11 cellular contexts compared by ENCODE assay signal in the genomic region with DNA sequence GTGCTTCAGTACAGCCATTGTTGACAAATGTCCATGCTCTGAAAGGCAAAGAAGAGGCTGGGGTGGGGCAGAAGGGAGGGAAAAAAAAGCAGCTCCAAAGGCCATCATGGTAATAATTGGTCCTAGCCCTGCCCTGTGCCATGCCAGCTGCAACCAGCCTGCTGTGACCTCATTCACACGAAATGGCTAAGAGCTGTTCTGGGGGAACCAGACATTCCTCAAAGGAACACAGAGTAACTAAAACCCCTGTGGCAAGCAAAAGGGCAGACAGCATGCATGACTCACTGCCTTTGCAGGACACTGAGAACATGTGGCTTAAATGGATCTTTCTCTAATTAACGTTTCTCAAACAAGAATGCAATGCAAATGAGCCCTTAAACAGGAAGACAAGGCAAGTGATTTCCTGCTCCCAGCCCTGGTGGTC. TPM values are rescaled to one million over a fixed set of nuclear protein-coding genes. Genes with fewer than 3 reads are reported as not detected.
DNase-seq lines count a peak whose midpoint lies in the region; TF ChIP-seq lines count a peak whose summit lies in the region.
"Had no signal": no experiment of that assay in that cellular context is flagged by ENCODE, and none has a peak within 500 bp of the region (broad histone marks: within the 10 kb centered on the region; RNA-seq: fewer than 3 reads in every experiment).

No MANE protein-coding gene starts in this region.

- H3K9ac ChIP-seq in NT2/D1 (ENCODE audit: insufficient read length, low read depth), result no peak overlapping the region
- peak overlapping the region; percentile 26 for H3K9ac ChIP-seq in skeletal muscle satellite cell (ENCODE audit: low read depth, low read length)

- TF ChIP-seq CTCF in fibroblast of pulmonary artery (IDR thresholded peaks at IDR 0.05; ENCODE audit: low read length, missing control alignments) (no peak), lower leg skin (IDR thresholded peaks at IDR 0.05) (no peak)

- H3K27me3 ChIP-seq in NT2/D1 (ENCODE audit: insufficient read depth, insufficient read length) (no peaks in the 10 kb centered on the region), skeletal muscle satellite cell (ENCODE audit: control insufficient read depth, insufficient read depth, low read length) (no peaks in the 10 kb centered on the region)

- H3K36me3 ChIP-seq in NT2/D1 (ENCODE audit: insufficient read depth, insufficient read length, low read length), result no peaks in the 10 kb centered on the region
- no peaks in the 10 kb centered on the region for H3K36me3 ChIP-seq in skeletal muscle satellite cell (ENCODE audit: insufficient read depth, low read length)

- WGBS in lower leg skin, 2 donors, result 20 to 38% methylated on average over 2 of the region's 2 CpGs

- intact Hi-C loops in lower leg skin (cut with DNase I; ENCODE audit: low total_unique reads), result no loop called here

- no peak for TF ChIP-seq POLR2A in lower leg skin (IDR thresholded peaks at IDR 0.05)

- H3K4me3 ChIP-seq in NT2/D1 (ENCODE audit: insufficient read length, low read depth) (no peak overlapping the region), fibroblast of pulmonary artery (replicated peaks; ENCODE audit: low read depth, low read length) (no peak overlapping the region), skeletal muscle satellite cell (ENCODE audit: low read length) (peak overlapping the region; percentile 11), lower leg skin (ENCODE audit: low read depth, poor library complexity, severe bottlenecking) (no peak overlapping the region)

- peak overlapping the region; percentile 43 for H3K4me2 ChIP-seq in skeletal muscle satellite cell (ENCODE audit: low read length)

- H3K4me1 ChIP-seq in NT2/D1 (ENCODE audit: insufficient read depth, insufficient read length), result peaks cover 12% of the 10 kb centered on the region
- peaks cover 28% of the 10 kb centered on the region for H3K4me1 ChIP-seq in skeletal muscle satellite cell (ENCODE audit: control insufficient read depth, insufficient read depth, low read length)

- DNase-seq in DMS 273 (lab: John Stamatoyannopoulos, UW; ENCODE audit: unreplicated experiment), result peak; percentile 52
- no peak for DNase-seq in DMS 273 treated with DMSO at 0.1 percent for 48 hours (lab: John Stamatoyannopoulos, UW)
- DNase-seq in NT2/D1 (ENCODE audit: low read depth, low spot score), result peak; percentile 87
- DNase-seq in fibroblast of pulmonary artery (ENCODE audit: low read depth), result peak; percentile 20
- DNase-seq in lower leg skin (ENCODE audit: low spot score in 2 of 2), result no peak
- no peak for DNase-seq in activated CD4-positive, alpha-beta T cell treated with anti-CD3 and anti-CD28 coated beads, Interleukin-2, amount 50 U/mL, for 4 hours
- DNase-seq in NK-92 treated with Interleukin-12 subunit alpha and Interleukin-12 subunit beta, amount 100 ng/mL, for 24 hours (lab: John Stamatoyannopoulos, UW), result no peak
- DNase-seq: activated naive CD8-positive, alpha-beta T cell treated with anti-CD3 and anti-CD28 coated beads, Interleukin-2, amount 10 ng/mL, durations not matched to agents 7 days and 5 days; NCI-H2029; stimulated activated CD4-positive, alpha-beta T cell treated with anti-CD3 and anti-CD28 coated beads, Interleukin-12 subunit alpha, Interleukin-12 subunit beta, amount 100 ng/mL, for 4 hours had no signal

- H3K9me3 ChIP-seq in NT2/D1 (ENCODE audit: insufficient read depth, low read length) (peaks cover 9% of the 10 kb centered on the region; the same call in 1 of the 2 replicates), skeletal muscle satellite cell (replicated peaks; ENCODE audit: low read length) (no peaks in the 10 kb centered on the region)

RNA-seq across cellular contexts. Expression of a gene that starts 42.3 kb away (rescaled TPM):
- 0.25 and 1.1 TPM in 2 replicates for total RNA-seq in skeletal muscle satellite cell (2012; rRNA removed)
- total RNA-seq in lower leg skin, result not detected
- total RNA-seq: activated naive CD8-positive, alpha-beta T cell treated with anti-CD3 and anti-CD28 coated beads, Interleukin-2, amount 10 ng/mL, durations not matched to agents 7 days and 5 days had no signal

RNA-seq across cellular contexts. Expression of a gene that starts 46.0 kb away (rescaled TPM):
- total RNA-seq in skeletal muscle satellite cell (2012; rRNA removed), result not detected in 2 replicates
- under 1 TPM in 1 of 4 donors, not detected in 3; 0.10 TPM for total RNA-seq in lower leg skin

Comparison
In these comparisons a context has a peak if more than half of its experiments do, and no peak if none do; other contexts are left out.
1. DNase-seq: peak in DMS 273 (single experiment), NT2/D1 (single experiment) and fibroblast of pulmonary artery (single experiment); none in DMS 273 treated with DMSO at 0.1 percent for 48 hours (single experiment), lower leg skin (0 of 2), activated CD4-positive, alpha-beta T cell treated with anti-CD3 and anti-CD28 coated beads, Interleukin-2, amount 50 U/mL, for 4 hours (0 of 2) and NK-92 treated with Interleukin-12 subunit alpha and Interleukin-12 subunit beta, amount 100 ng/mL, for 24 hours (single experiment).